Comparison of ENCODE assay signal across 8 cellular contexts in genomic region chr9:129140397-129141065, GRCh38. TPM values are rescaled to one million over a fixed set of nuclear protein-coding genes. Genes with fewer than 3 reads are reported as not detected.
DNase-seq lines count a peak whose midpoint lies in the region; ATAC-seq and TF ChIP-seq lines count a peak whose summit lies in the region.

No MANE protein-coding gene starts in this region.

- no peaks in the 10 kb centered on the region for H3K9me3 ChIP-seq in Loucy (ENCODE audit: insufficient read depth, low read depth, low read length)
- H3K9me3 ChIP-seq in fibroblast of lung (ENCODE audit: control insufficient read depth, insufficient read depth, low read depth, low read length) = no peaks in the 10 kb centered on the region

- no peaks in the 10 kb centered on the region for H3K9me2 ChIP-seq in Loucy (replicated peaks; ENCODE audit: low read depth, low read length)

- intact Hi-C loops in activated CD4-positive, alpha-beta memory T cell treated with anti-CD3 and anti-CD28 coated beads for 36 hours (cut with micrococcal nuclease) = loop anchor here (1.0 to 2.0 kb wide), 4 partner anchors 9 to 484 kb away; no protein-coding TSS in a partner anchor

- no peaks in the 10 kb centered on the region for H3K27me3 Mint-ChIP-seq in activated CD4-positive, alpha-beta memory T cell treated with anti-CD3 and anti-CD28 coated beads for 36 hours
- no peaks in the 10 kb centered on the region for H3K27me3 Mint-ChIP-seq in natural killer cell treated with Interleukin-12 subunit alpha and Interleukin-12 subunit beta and Interleukin-15 and Interleukin-18, amount 100 ng/mL, for 72 hours

- no peak for TF ChIP-seq CTCF in Loucy (conservative IDR thresholded peaks at IDR 0.05; ENCODE audit: low read length)
- TF ChIP-seq CTCF in fibroblast of lung (conservative IDR thresholded peaks at IDR 0.05 in 1 of 2, IDR thresholded peaks at IDR 0.05 in 1 of 2; ENCODE audit: low read depth in 1 of 2, low read length in 2 of 2) = no peak

- no peaks in the 10 kb centered on the region for H3K9me3 Mint-ChIP-seq in activated CD4-positive, alpha-beta memory T cell treated with anti-CD3 and anti-CD28 coated beads for 36 hours
- no peaks in the 10 kb centered on the region for H3K9me3 Mint-ChIP-seq in natural killer cell treated with Interleukin-12 subunit alpha and Interleukin-12 subunit beta and Interleukin-15 and Interleukin-18, amount 100 ng/mL, for 72 hours

- H3K4me1 Mint-ChIP-seq in activated CD4-positive, alpha-beta memory T cell treated with anti-CD3 and anti-CD28 coated beads for 36 hours (ENCODE audit: low read depth) = peaks cover 37% of the 10 kb centered on the region
- peaks cover 20 to 31% of the 10 kb centered on the region in 2 donors for H3K4me1 Mint-ChIP-seq in natural killer cell treated with Interleukin-12 subunit alpha and Interleukin-12 subunit beta and Interleukin-15 and Interleukin-18, amount 100 ng/mL, for 72 hours (ENCODE audit: low read depth in 2 of 2)

- H4K20me1 ChIP-seq in Loucy (ENCODE audit: insufficient read depth, low read length, poor library complexity, severe bottlenecking) (peaks cover 3% of the 10 kb centered on the region), fibroblast of lung (ENCODE audit: control insufficient read depth, extremely low read depth, insufficient read depth, low read length) (no peaks in the 10 kb centered on the region)

- CTCF ChIA-PET in activated CD4-positive, alpha-beta memory T cell treated with anti-CD3 and anti-CD28 coated beads for 36 hours (lab: Charles Lee) = interaction anchor here (0.6 to 7.3 kb wide), 28 partner anchors 9 to 598 kb away, joined by 3 to 147 read pairs (median 6); partner anchors contain the start of genes C9orf50, CRAT, IER5L and NTMT1

- peak overlapping the region; percentile 91 for H3K27ac Mint-ChIP-seq in activated CD4-positive, alpha-beta memory T cell treated with anti-CD3 and anti-CD28 coated beads for 36 hours
- H3K27ac Mint-ChIP-seq in natural killer cell treated with Interleukin-12 subunit alpha and Interleukin-12 subunit beta and Interleukin-15 and Interleukin-18, amount 100 ng/mL, for 72 hours = peak overlapping the region; percentile 89 to 94

- peak overlapping the region; percentile 100 for H3K27ac ChIP-seq in fibroblast of lung (ENCODE audit: insufficient read depth, low read length)

- H3F3A ChIP-seq in Loucy (ENCODE audit: low read depth) = 0 out of 2 replicates have a peak, but pooled peaks cover 3% of the 10 kb centered on the region

- peak; percentile 11 for ATAC-seq in GM21786 (IDR thresholded peaks at IDR 0.05; ENCODE audit: unreplicated experiment)
- ATAC-seq in natural killer cell treated with Interleukin-12 subunit alpha and Interleukin-12 subunit beta and Interleukin-15 and Interleukin-18, amount 100 ng/mL, for 72 hours = peak; percentile 18 to 62

- H3K4me1 ChIP-seq in Loucy (ENCODE audit: insufficient read depth, low read length, poor library complexity, severe bottlenecking) = peaks cover 37% of the 10 kb centered on the region
- H3K4me1 ChIP-seq in fibroblast of lung (ENCODE audit: control insufficient read depth, extremely low read depth, insufficient read depth, low read length) = peaks cover 58% of the 10 kb centered on the region

- POLR2A ChIA-PET in activated CD4-positive, alpha-beta memory T cell treated with anti-CD3 and anti-CD28 coated beads for 36 hours (lab: Charles Lee) = interaction anchor here (0.6 to 2.0 kb wide), 10 partner anchors 9 to 487 kb away, joined by 3 to 7 read pairs (median 3); partner anchors contain the start of gene IER5L

- H2AFZ ChIP-seq in Loucy (ENCODE audit: low read length) (no peak overlapping the region), fibroblast of lung (ENCODE audit: low read length) (no peak overlapping the region)

- peak overlapping the region; percentile 82 for H3K4me3 ChIP-seq in Loucy (ENCODE audit: low read length, poor library complexity, severe bottlenecking)
- H3K4me3 ChIP-seq in fibroblast of lung (replicated peaks in 1 of 4; ENCODE audit: control extremely low read depth in 1 of 4, insufficient read depth in 1 of 4, low read depth in 3 of 4, low read length in 4 of 4) = peak overlapping the region; percentile 31 to 69 (median 58)

- H3K36me3 Mint-ChIP-seq in activated CD4-positive, alpha-beta memory T cell treated with anti-CD3 and anti-CD28 coated beads for 36 hours = peaks cover 9% of the 10 kb centered on the region
- H3K36me3 Mint-ChIP-seq in natural killer cell treated with Interleukin-12 subunit alpha and Interleukin-12 subunit beta and Interleukin-15 and Interleukin-18, amount 100 ng/mL, for 72 hours = no peaks in the 10 kb centered on the region

- H3K79me2 ChIP-seq in Loucy (ENCODE audit: insufficient read depth, low read length) (peaks cover 19% of the 10 kb centered on the region), fibroblast of lung (ENCODE audit: control insufficient read depth, insufficient read depth, low read length) (peaks cover 19% of the 10 kb centered on the region)

- H3K9ac ChIP-seq in Loucy (ENCODE audit: low read depth, low read length, poor library complexity, severe bottlenecking) (peak overlapping the region; percentile 100), fibroblast of lung (ENCODE audit: insufficient read depth, low read length) (peak overlapping the region; percentile 95)

- H3K4me3 Mint-ChIP-seq in activated CD4-positive, alpha-beta memory T cell treated with anti-CD3 and anti-CD28 coated beads for 36 hours = peak overlapping the region; percentile 64
- H3K4me3 Mint-ChIP-seq in natural killer cell treated with Interleukin-12 subunit alpha and Interleukin-12 subunit beta and Interleukin-15 and Interleukin-18, amount 100 ng/mL, for 72 hours = peak overlapping the region; percentile 86

- H3K27me3 ChIP-seq in Loucy (ENCODE audit: insufficient read depth, low read length, poor library complexity, severe bottlenecking) = no peaks in the 10 kb centered on the region
- no peaks in the 10 kb centered on the region for H3K27me3 ChIP-seq in fibroblast of lung (ENCODE audit: control insufficient read depth, insufficient read depth, low read length)

- DNase-seq in ELF-1 (ENCODE audit: low read depth, low spot score) (peak; percentile 79), fibroblast of lung (ENCODE audit: low read depth in 2 of 2) (peak; percentile 58 to 69), SKM-1 treated with dmso at 0.1 percent for 144 hours (lab: John Stamatoyannopoulos, UW; ENCODE audit: unreplicated experiment) (no peak), hepatic stellate cell (ENCODE audit: low spot score) (no peak)
- DNase-seq in activated CD4-positive, alpha-beta memory T cell treated with anti-CD3 and anti-CD28 coated beads for 36 hours = peak; percentile 41
- DNase-seq in natural killer cell treated with Interleukin-12 subunit alpha and Interleukin-12 subunit beta and Interleukin-15 and Interleukin-18, amount 100 ng/mL, for 72 hours (ENCODE audit: low spot score) = no peak

- peaks cover 22% of the 10 kb centered on the region; the same call in 1 of the 2 replicates for H3K36me3 ChIP-seq in Loucy (ENCODE audit: insufficient read depth, low read length)
- H3K36me3 ChIP-seq in fibroblast of lung (ENCODE audit: control insufficient read depth, insufficient read depth, low read length) = peaks cover 12% of the 10 kb centered on the region

- peak overlapping the region; percentile 80 for H3K4me2 ChIP-seq in Loucy (ENCODE audit: low read depth, low read length, poor library complexity, severe bottlenecking)
- peak overlapping the region; percentile 93 for H3K4me2 ChIP-seq in fibroblast of lung (ENCODE audit: extremely low read depth, insufficient read depth, low read length)

RNA-seq across cellular contexts. Expression of gene PTPA, which starts 29.3 kb away (rescaled TPM):
- 10 to 100 TPM; 74.6 to 76.3 TPM for total RNA-seq in activated CD4-positive, alpha-beta memory T cell treated with anti-CD3 and anti-CD28 coated beads for 36 hours
- 159 and 203 TPM in 2 replicates for total RNA-seq in fibroblast of lung
- 189 and 190 TPM in 2 replicates for polyA plus RNA-seq in fibroblast of lung
- polyA plus RNA-seq in fibroblast of lung (2012) = 186 and 250 TPM in 2 replicates
- polyA minus RNA-seq in fibroblast of lung (ENCODE audit: low replicate concordance) = 246 and 273 TPM in 2 replicates
- total RNA-seq in natural killer cell treated with Interleukin-12 subunit alpha and Interleukin-12 subunit beta and Interleukin-15 and Interleukin-18, amount 100 ng/mL, for 72 hours = 100 to 1,000 TPM in 1 of 2 donors, 10 to 100 TPM in 1; 75.7 to 133 TPM

RNA-seq across cellular contexts. Expression of gene CRAT, which starts 29.9 kb away (rescaled TPM):
- 10 to 100 TPM; 16.0 to 16.4 TPM for total RNA-seq in activated CD4-positive, alpha-beta memory T cell treated with anti-CD3 and anti-CD28 coated beads for 36 hours
- total RNA-seq in fibroblast of lung = 33.6 and 45.1 TPM in 2 replicates
- polyA plus RNA-seq in fibroblast of lung = 34.0 and 37.4 TPM in 2 replicates
- polyA plus RNA-seq in fibroblast of lung (2012) = 52.6 and 59.0 TPM in 2 replicates
- 109 and 121 TPM in 2 replicates for polyA minus RNA-seq in fibroblast of lung (ENCODE audit: low replicate concordance)
- total RNA-seq in natural killer cell treated with Interleukin-12 subunit alpha and Interleukin-12 subunit beta and Interleukin-15 and Interleukin-18, amount 100 ng/mL, for 72 hours = 10 to 100 TPM; 11.9 to 12.7 TPM

RNA-seq across cellular contexts. Expression of gene IER5L, which starts 37.5 kb away (rescaled TPM):
- total RNA-seq in activated CD4-positive, alpha-beta memory T cell treated with anti-CD3 and anti-CD28 coated beads for 36 hours = 1 to 10 TPM; 1.3 to 1.5 TPM
- 71.5 and 97.3 TPM in 2 replicates for total RNA-seq in fibroblast of lung
- polyA plus RNA-seq in fibroblast of lung = 4.1 and 9.2 TPM in 2 replicates
- 13.6 and 19.5 TPM in 2 replicates for polyA plus RNA-seq in fibroblast of lung (2012)
- 4.1 and 7.5 TPM in 2 replicates for polyA minus RNA-seq in fibroblast of lung (ENCODE audit: low replicate concordance)
- 1 to 10 TPM in 1 of 2 donors, under 1 TPM in 1; 0.64 to 1.8 TPM for total RNA-seq in natural killer cell treated with Interleukin-12 subunit alpha and Interleukin-12 subunit beta and Interleukin-15 and Interleukin-18, amount 100 ng/mL, for 72 hours

RNA-seq across cellular contexts. Expression of gene DOLPP1, which starts 59.6 kb away (rescaled TPM):
- 10 to 100 TPM; 13.9 to 15.3 TPM for total RNA-seq in activated CD4-positive, alpha-beta memory T cell treated with anti-CD3 and anti-CD28 coated beads for 36 hours
- 4.9 and 7.4 TPM in 2 replicates for total RNA-seq in fibroblast of lung
- polyA plus RNA-seq in fibroblast of lung = 9.7 and 12.2 TPM in 2 replicates
- 10.4 and 13.3 TPM in 2 replicates for polyA plus RNA-seq in fibroblast of lung (2012)
- polyA minus RNA-seq in fibroblast of lung (ENCODE audit: low replicate concordance) = 20.6 and 27.9 TPM in 2 replicates
- 10 to 100 TPM; 18.6 to 24.1 TPM for total RNA-seq in natural killer cell treated with Interleukin-12 subunit alpha and Interleukin-12 subunit beta and Interleukin-15 and Interleukin-18, amount 100 ng/mL, for 72 hours

Comparison
In these comparisons a context has a peak if more than half of its experiments do, and no peak if none do; other contexts are left out.
1. DNase-seq: peak in ELF-1 (single experiment), activated CD4-positive, alpha-beta memory T cell treated with anti-CD3 and anti-CD28 coated beads for 36 hours (single experiment) and fibroblast of lung (2 of 2); none in natural killer cell treated with Interleukin-12 subunit alpha and Interleukin-12 subunit beta and Interleukin-15 and Interleukin-18, amount 100 ng/mL, for 72 hours (single experiment), SKM-1 treated with dmso at 0.1 percent for 144 hours (single experiment) and hepatic stellate cell (single experiment).
2. RNA of gene IER5L, which starts 37.5 kb away (total RNA-seq): 71.5 to 97.3 TPM in fibroblast of lung; 0.64 to 1.8 TPM in natural killer cell treated with Interleukin-12 subunit alpha and Interleukin-12 subunit beta and Interleukin-15 and Interleukin-18, amount 100 ng/mL, for 72 hours and 1.3 to 1.5 TPM in activated CD4-positive, alpha-beta memory T cell treated with anti-CD3 and anti-CD28 coated beads for 36 hours; every median in the first group is over 10 times any median in the second.